1 cellular context compared by ENCODE assay signal in genomic region chr16:58129097-58129936, GRCh38.
TF ChIP-seq lines count a peak whose summit lies in the region.

Gene CFAP20, minus strand, starts transcription at chr16:58129381. Its CDS starts 266 bp downstream, at chr16:58129115.

TF ChIP-seq in HepG2, 621 proteins besides CTCF, POLR2A, EP300 and RAD21 (continued from another document and continues in another):
- TF ChIP-seq HNF1A (IDR thresholded peaks at IDR 0.05; ENCODE audit: low read depth), result peak; percentile 53
- TF ChIP-seq HNF1A (CRISPR knock-in tag; IDR thresholded peaks at IDR 0.05; ENCODE audit: borderline replicate concordance), result peak; percentile 86
- TF ChIP-seq ZNF790 (CRISPR knock-in tag; IDR thresholded peaks at IDR 0.05; ENCODE audit: borderline replicate concordance), result peak; percentile 88
- peak; percentile 81 for TF ChIP-seq ZNF609 (CRISPR knock-in tag; IDR thresholded peaks at IDR 0.05; ENCODE audit: borderline replicate concordance)
- TF ChIP-seq ZNF713 (CRISPR knock-in tag; IDR thresholded peaks at IDR 0.05), result no peak
- TF ChIP-seq GMEB2 (CRISPR knock-in tag; IDR thresholded peaks at IDR 0.05; ENCODE audit: low read depth), result peak; percentile 83
- peak; percentile 93 for TF ChIP-seq ZNF547 (CRISPR knock-in tag; IDR thresholded peaks at IDR 0.05)
- TF ChIP-seq TSC22D2 (CRISPR knock-in tag; IDR thresholded peaks at IDR 0.05; ENCODE audit: borderline replicate concordance), result no peak
- TF ChIP-seq ZNF546 (CRISPR knock-in tag; conservative IDR thresholded peaks at IDR 0.05), result peak; percentile 61
- TF ChIP-seq ZNF782 (CRISPR knock-in tag; IDR thresholded peaks at IDR 0.05; ENCODE audit: borderline replicate concordance), result peak; percentile 96; the same call in 1 of the 2 replicates
- TF ChIP-seq FOXA1 (IDR thresholded peaks at IDR 0.05), result no peak
- TF ChIP-seq FOXA1 (CRISPR knock-in tag; IDR thresholded peaks at IDR 0.05), result peak; percentile 19; the same call in 1 of the 2 replicates
- no peak for TF ChIP-seq IRF1 (CRISPR knock-in tag; IDR thresholded peaks at IDR 0.05; ENCODE audit: low read depth)
- peak; percentile 94; the same call in 1 of the 2 replicates for TF ChIP-seq ZBTB4 (CRISPR knock-in tag; IDR thresholded peaks at IDR 0.05; ENCODE audit: borderline replicate concordance)
- peak; percentile 97 for TF ChIP-seq ZFP91 (CRISPR knock-in tag; IDR thresholded peaks at IDR 0.05; ENCODE audit: borderline replicate concordance)
- TF ChIP-seq TFDP2 (CRISPR knock-in tag; IDR thresholded peaks at IDR 0.05), result peak; percentile 97
- TF ChIP-seq MEIS1 (CRISPR knock-in tag; IDR thresholded peaks at IDR 0.05; ENCODE audit: borderline replicate concordance), result peak; percentile 99
- TF ChIP-seq ZBTB14 (CRISPR knock-in tag; IDR thresholded peaks at IDR 0.05), result no peak
- TF ChIP-seq ATM (IDR thresholded peaks at IDR 0.05; ENCODE audit: borderline replicate concordance), result no peak
- TF ChIP-seq ZXDC (CRISPR knock-in tag; IDR thresholded peaks at IDR 0.05), result no peak
- no peak; the same call in 1 of the 2 replicates for TF ChIP-seq KLF13 (CRISPR knock-in tag; IDR thresholded peaks at IDR 0.05)
- TF ChIP-seq ZNF326 (CRISPR knock-in tag; IDR thresholded peaks at IDR 0.05; ENCODE audit: borderline replicate concordance), result no peak
- peak; percentile 56 for TF ChIP-seq SOX5 (CRISPR knock-in tag; IDR thresholded peaks at IDR 0.05; ENCODE audit: borderline replicate concordance)
- TF ChIP-seq ZBTB46 (CRISPR knock-in tag; IDR thresholded peaks at IDR 0.05; ENCODE audit: borderline replicate concordance), result no peak; the same call in 1 of the 2 replicates
- TF ChIP-seq GZF1 (CRISPR knock-in tag; IDR thresholded peaks at IDR 0.05), result no peak; the same call in 1 of the 2 replicates
- peak; percentile 73 for TF ChIP-seq RFX5 (IDR thresholded peaks at IDR 0.05; ENCODE audit: low read depth, low read length)
- peak; percentile 83 for TF ChIP-seq REL (CRISPR knock-in tag; conservative IDR thresholded peaks at IDR 0.05)
